Comparison of ENCODE assay signal across 24 cellular contexts in the genomic region with DNA sequence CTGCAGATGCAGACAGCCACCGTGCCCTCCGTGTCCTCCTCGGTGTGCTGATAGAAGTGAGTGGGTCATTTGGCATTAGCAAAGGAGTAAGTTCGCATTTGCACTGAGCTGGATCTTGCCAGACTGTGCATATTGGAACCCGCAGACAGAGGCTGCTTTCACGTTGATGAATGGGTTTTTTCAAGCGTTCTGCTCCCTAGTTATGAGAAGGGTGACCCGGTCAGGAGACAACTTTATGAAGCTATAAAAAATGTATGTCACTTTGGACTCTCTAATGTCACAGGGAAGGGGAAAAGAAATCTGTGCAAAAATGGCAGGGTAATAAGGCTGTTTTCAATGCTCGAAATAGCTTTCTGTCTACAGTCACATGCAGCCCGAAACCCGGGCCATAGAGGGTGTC.
"Had no signal": no experiment of that assay in that cellular context is flagged by ENCODE, and none has a peak within 500 bp of the region (broad histone marks: within the 10 kb centered on the region; RNA-seq: fewer than 3 reads in every experiment).

No MANE protein-coding gene starts in this region.

- H3K36me3 Mint-ChIP-seq: activated naive CD4-positive, alpha-beta T cell treated with anti-CD3 and anti-CD28 coated beads, Interleukin-2, amount 50 U/mL, for 72 hours; brain had no signal

- H3K9me3 ChIP-seq: adrenal gland, SJSA1, SK-N-SH had no signal

- H3K9ac ChIP-seq: SK-N-SH had no signal

- H3K27ac Mint-ChIP-seq: activated CD4-positive, alpha-beta T cell treated with anti-CD3 and anti-CD28 coated beads, Interleukin-2, amount 10 ng/mL, durations not matched to agents 24 days and 14 days; activated CD8-positive, alpha-beta T cell treated with anti-CD3 and anti-CD28 coated beads for 36 hours; activated naive CD4-positive, alpha-beta T cell treated with anti-CD3 and anti-CD28 coated beads for 36 hours; activated naive CD4-positive, alpha-beta T cell treated with anti-CD3 and anti-CD28 coated beads, Interleukin-2, amount 50 U/mL, for 72 hours; activated T-cell treated with anti-CD3 and anti-CD28 coated beads, Interleukin-2, amount 50 U/mL, for 72 hours; T-helper 1 cell treated with Interleukin-12 subunit alpha and Interleukin-12 subunit beta and Interleukin-4 antibody, amounts not matched to agents 30 μg/mL and 1 μg/mL, for 36 hours; T-helper 2 cell treated with Interferon-gamma antibody and Interleukin-4, amounts not matched to agents 5 μg/mL and 100 μg/mL, for 36 hours had no signal

- H3K4me1 ChIP-seq: adrenal gland, SJSA1 had no signal

- H3K4me1 Mint-ChIP-seq: activated CD4-positive, alpha-beta T cell treated with anti-CD3 and anti-CD28 coated beads, Interleukin-2, amount 10 ng/mL, durations not matched to agents 24 days and 14 days had no signal

- H3K9me3 Mint-ChIP-seq: activated CD4-positive, alpha-beta T cell treated with anti-CD3 and anti-CD28 coated beads, Interleukin-2, amount 10 ng/mL, durations not matched to agents 24 days and 14 days; activated naive CD4-positive, alpha-beta T cell treated with anti-CD3 and anti-CD28 coated beads for 36 hours; T-helper 1 cell treated with Interleukin-12 subunit alpha and Interleukin-12 subunit beta and Interleukin-4 antibody, amounts not matched to agents 30 μg/mL and 1 μg/mL, for 36 hours had no signal

- H3K4me3 Mint-ChIP-seq: activated CD4-positive, alpha-beta T cell treated with anti-CD3 and anti-CD28 coated beads, Interleukin-2, amount 10 ng/mL, durations not matched to agents 24 days and 14 days; activated CD8-positive, alpha-beta T cell treated with anti-CD3 and anti-CD28 coated beads for 36 hours; activated naive CD4-positive, alpha-beta T cell treated with anti-CD3 and anti-CD28 coated beads for 36 hours; activated T-cell treated with anti-CD3 and anti-CD28 coated beads, Interleukin-2, amount 50 U/mL, for 72 hours; brain; T-helper 1 cell treated with Interleukin-12 subunit alpha and Interleukin-12 subunit beta and Interleukin-4 antibody, amounts not matched to agents 30 μg/mL and 1 μg/mL, for 36 hours; T-helper 2 cell treated with Interferon-gamma antibody and Interleukin-4, amounts not matched to agents 5 μg/mL and 100 μg/mL, for 36 hours had no signal

- H3K27me3 ChIP-seq: adrenal gland, SJSA1 had no signal

- H3K36me3 ChIP-seq: adrenal gland, SJSA1 had no signal

- H3K4me2 ChIP-seq: SK-N-SH had no signal

- H3K27ac ChIP-seq: adrenal gland, SJSA1 had no signal

- H3K27me3 Mint-ChIP-seq: activated CD4-positive, alpha-beta T cell treated with anti-CD3 and anti-CD28 coated beads, Interleukin-2, amount 10 ng/mL, durations not matched to agents 24 days and 14 days; brain had no signal

- DNase-seq: activated CD4-positive, alpha-beta T cell treated with anti-CD3 and anti-CD28 coated beads, Interleukin-2, amount 10 ng/mL, durations not matched to agents 24 days and 14 days; activated CD4-positive, alpha-beta T cell treated with anti-CD3 and anti-CD28 coated beads, Interleukin-2, amount 50 U/mL, for 4 hours; activated CD8-positive, alpha-beta T cell treated with anti-CD3 and anti-CD28 coated beads for 36 hours; activated gamma-delta T cell treated with Interleukin-2 at 50 U/mL for 16 hours; activated naive CD4-positive, alpha-beta T cell treated with anti-CD3 and anti-CD28 coated beads for 36 hours; activated T-cell treated with anti-CD3 and anti-CD28 coated beads, Interleukin-2, amount 50 U/mL, for 1 hour; activated T-cell treated with anti-CD3 and anti-CD28 coated beads, Interleukin-2, amount 50 U/mL, for 72 hours; adrenal gland; central memory CD4-positive, alpha-beta T cell; Karpas-422; KBM-7; NCI-H1105; NCI-H1417 treated with DMSO at 0.1 percent for 48 hours; NCI-H1930; NCI-H2081 treated with DMSO at 0.1 percent for 48 hours; NCI-H345; NCI-H524 treated with DMSO at 0.1 percent for 48 hours; SHP77; SK-N-SH had no signal

- H3K9me2 ChIP-seq: SK-N-SH had no signal

- H3K4me3 ChIP-seq: adrenal gland, SJSA1 had no signal
